10 cellular contexts compared by ENCODE assay signal in genomic region chr10:44947356-44948152, GRCh38. TPM values are rescaled to one million over a fixed set of nuclear protein-coding genes. Genes with fewer than 3 reads are reported as not detected.
A peak's percentile ranks its signal among the peaks of the same experiment; 100 is the strongest.
DNase-seq lines count a peak whose midpoint lies in the region; ATAC-seq and TF ChIP-seq lines count a peak whose summit lies in the region.
"Had no signal": no experiment of that assay in that cellular context is flagged by ENCODE, and none has a peak within 500 bp of the region (broad histone marks: within the 10 kb centered on the region; RNA-seq: fewer than 3 reads in every experiment).

No MANE protein-coding gene starts in this region.

- POLR2A ChIA-PET in activated B cell treated with CpG ODN at 0.5 μM for 24 hours (lab: Charles Lee) (interaction anchor here (0.7 to 2.2 kb wide), 5 partner anchors 9 to 1353 kb away, joined by 3 to 6 read pairs (median 4); partner anchors contain the start of gene RASSF4), SK-N-SH (lab: Yijun Ruan, JAX) (interaction anchor here (0.6 kb wide), 1 partner anchor 15 kb away, joined by 4 read pairs; no protein-coding TSS in a partner anchor)

- H3K79me2 ChIP-seq in SK-N-SH (ENCODE audit: insufficient read depth), result no peaks in the 10 kb centered on the region

- H3K27me3 Mint-ChIP-seq in activated naive CD8-positive, alpha-beta T cell treated with anti-CD3 and anti-CD28 coated beads, Interleukin-2, amount 50 U/mL, for 24 hours, result peaks cover 2% of the 10 kb centered on the region
- H3K27me3 Mint-ChIP-seq in activated naive CD8-positive, alpha-beta T cell treated with anti-CD3 and anti-CD28 coated beads for 36 hours, result peaks cover 6% of the 10 kb centered on the region
- H3K27me3 Mint-ChIP-seq in activated B cell treated with CpG ODN at 0.5 μM for 24 hours, result no peaks in the 10 kb centered on the region
- H3K27me3 Mint-ChIP-seq in stimulated activated naive B cell treated with anti-CD40 and anti-IgM and Interleukin-4, amounts not matched to agents 10 μg/mL and 1 μg/mL and 100 μg/mL, for 72 hours, result no peaks in the 10 kb centered on the region

- TF ChIP-seq EP300 in SK-N-SH (IDR thresholded peaks at IDR 0.05; ENCODE audit: borderline replicate concordance in 1 of 2, low read depth in 1 of 2, low read length in 1 of 2), result no peak

- no peaks in the 10 kb centered on the region for H3K27me3 ChIP-seq in SK-N-SH (ENCODE audit: insufficient read depth)

- DNase-seq in activated naive CD8-positive, alpha-beta T cell treated with anti-CD3 and anti-CD28 coated beads, Interleukin-2, amount 50 U/mL, for 24 hours, result no peak
- no peak for DNase-seq in activated naive CD8-positive, alpha-beta T cell treated with anti-CD3 and anti-CD28 coated beads for 36 hours
- DNase-seq in activated B cell treated with CpG ODN at 0.5 μM for 24 hours (peak; percentile 17), occipital lobe (lab: John Stamatoyannopoulos, UW) (no peak), SK-N-SH (no peak)
- peak; percentile 70 for DNase-seq in stimulated activated naive B cell treated with anti-CD40 and anti-IgM and Interleukin-4, amounts not matched to agents 10 μg/mL and 1 μg/mL and 100 μg/mL, for 72 hours
- DNase-seq: T-helper 9 cell had no signal

- TF ChIP-seq RAD21 in SK-N-SH (IDR thresholded peaks at IDR 0.05; ENCODE audit: low read length), result no peak

- H3K4me3 Mint-ChIP-seq in activated naive CD8-positive, alpha-beta T cell treated with anti-CD3 and anti-CD28 coated beads, Interleukin-2, amount 50 U/mL, for 24 hours, result peak overlapping the region; percentile 16
- H3K4me3 Mint-ChIP-seq in activated naive CD8-positive, alpha-beta T cell treated with anti-CD3 and anti-CD28 coated beads for 36 hours, result no peak overlapping the region
- H3K4me3 Mint-ChIP-seq in activated B cell treated with CpG ODN at 0.5 μM for 24 hours, result peak overlapping the region; percentile 26
- H3K4me3 Mint-ChIP-seq in stimulated activated naive B cell treated with anti-CD40 and anti-IgM and Interleukin-4, amounts not matched to agents 10 μg/mL and 1 μg/mL and 100 μg/mL, for 72 hours, result peak overlapping the region; percentile 5 to 14

- H2AFZ ChIP-seq in SK-N-SH (ENCODE audit: low read depth), result no peak overlapping the region

- H3K4me1 Mint-ChIP-seq in activated naive CD8-positive, alpha-beta T cell treated with anti-CD3 and anti-CD28 coated beads, Interleukin-2, amount 50 U/mL, for 24 hours, result peaks cover 19% of the 10 kb centered on the region
- H3K4me1 Mint-ChIP-seq in activated naive CD8-positive, alpha-beta T cell treated with anti-CD3 and anti-CD28 coated beads for 36 hours, result peaks cover 13% of the 10 kb centered on the region
- peaks cover 45% of the 10 kb centered on the region for H3K4me1 Mint-ChIP-seq in activated B cell treated with CpG ODN at 0.5 μM for 24 hours
- H3K4me1 Mint-ChIP-seq in stimulated activated naive B cell treated with anti-CD40 and anti-IgM and Interleukin-4, amounts not matched to agents 10 μg/mL and 1 μg/mL and 100 μg/mL, for 72 hours, result peaks cover 45 to 53% of the 10 kb centered on the region in 2 donors

- peaks cover 0 to 4% of the 10 kb centered on the region in 2 experiments; a peak in 1 of 4 replicates for H3K4me1 ChIP-seq in SK-N-SH (ENCODE audit: control insufficient read depth in 1 of 2, insufficient read depth in 2 of 2, low read depth in 1 of 2, low read length in 1 of 2)

- H3F3A ChIP-seq in SK-N-SH (replicated peaks; ENCODE audit: insufficient read depth), result no peaks in the 10 kb centered on the region

- H3K27ac Mint-ChIP-seq in activated naive CD8-positive, alpha-beta T cell treated with anti-CD3 and anti-CD28 coated beads, Interleukin-2, amount 50 U/mL, for 24 hours, result no peak overlapping the region
- H3K27ac Mint-ChIP-seq in activated naive CD8-positive, alpha-beta T cell treated with anti-CD3 and anti-CD28 coated beads for 36 hours, result no peak overlapping the region
- H3K27ac Mint-ChIP-seq in activated B cell treated with CpG ODN at 0.5 μM for 24 hours, result no peak overlapping the region
- H3K27ac Mint-ChIP-seq in stimulated activated naive B cell treated with anti-CD40 and anti-IgM and Interleukin-4, amounts not matched to agents 10 μg/mL and 1 μg/mL and 100 μg/mL, for 72 hours, result peak overlapping the region; percentile 68

- H3K4me3 ChIP-seq in SK-N-SH (ENCODE audit: low read depth in 2 of 2, low read length in 1 of 2), result no peak overlapping the region

- no peak for TF ChIP-seq CTCF in activated B cell treated with CpG ODN at 0.5 μM for 24 hours (IDR thresholded peaks at IDR 0.05)
- no peak for TF ChIP-seq CTCF in SK-N-SH (IDR thresholded peaks at IDR 0.05)

- H4K20me1 ChIP-seq in SK-N-SH (ENCODE audit: insufficient read depth), result no peaks in the 10 kb centered on the region

- H3K9me3 Mint-ChIP-seq in activated naive CD8-positive, alpha-beta T cell treated with anti-CD3 and anti-CD28 coated beads, Interleukin-2, amount 50 U/mL, for 24 hours, result peaks cover 14% of the 10 kb centered on the region
- peaks cover 17% of the 10 kb centered on the region for H3K9me3 Mint-ChIP-seq in activated naive CD8-positive, alpha-beta T cell treated with anti-CD3 and anti-CD28 coated beads for 36 hours
- peaks cover 11% of the 10 kb centered on the region for H3K9me3 Mint-ChIP-seq in activated B cell treated with CpG ODN at 0.5 μM for 24 hours
- peaks cover 11 to 23% of the 10 kb centered on the region in 2 donors for H3K9me3 Mint-ChIP-seq in stimulated activated naive B cell treated with anti-CD40 and anti-IgM and Interleukin-4, amounts not matched to agents 10 μg/mL and 1 μg/mL and 100 μg/mL, for 72 hours

- H3K9me2 ChIP-seq in SK-N-SH, result no peaks in the 10 kb centered on the region

- H3K36me3 ChIP-seq in SK-N-SH (replicated peaks in 1 of 2; ENCODE audit: control insufficient read depth in 1 of 2, insufficient read depth in 2 of 2, low read length in 1 of 2), result no peaks in the 10 kb centered on the region

- peaks cover 2% of the 10 kb centered on the region for H3K36me3 Mint-ChIP-seq in activated naive CD8-positive, alpha-beta T cell treated with anti-CD3 and anti-CD28 coated beads, Interleukin-2, amount 50 U/mL, for 24 hours (ENCODE audit: low read depth)
- peaks cover 5% of the 10 kb centered on the region for H3K36me3 Mint-ChIP-seq in activated naive CD8-positive, alpha-beta T cell treated with anti-CD3 and anti-CD28 coated beads for 36 hours
- no peaks in the 10 kb centered on the region for H3K36me3 Mint-ChIP-seq in activated B cell treated with CpG ODN at 0.5 μM for 24 hours (ENCODE audit: low read depth)
- peaks cover 14 to 21% of the 10 kb centered on the region in 2 donors for H3K36me3 Mint-ChIP-seq in stimulated activated naive B cell treated with anti-CD40 and anti-IgM and Interleukin-4, amounts not matched to agents 10 μg/mL and 1 μg/mL and 100 μg/mL, for 72 hours

- H3K4me2 ChIP-seq in SK-N-SH, result no peak overlapping the region

- 33% methylated on average over 5 of the region's 6 CpGs for WGBS in SK-N-SH (ENCODE audit: low lambda C conversion rate)

- peak; percentile 51 for ATAC-seq in activated naive CD8-positive, alpha-beta T cell treated with anti-CD3 and anti-CD28 coated beads, Interleukin-2, amount 50 U/mL, for 24 hours
- ATAC-seq in HG02840 (IDR thresholded peaks at IDR 0.05; ENCODE audit: low FRiP score, unreplicated experiment) (peak; percentile 64), activated B cell treated with CpG ODN at 0.5 μM for 24 hours (ENCODE audit: low read depth) (peak; percentile 71), HG03521 (IDR thresholded peaks at IDR 0.05; ENCODE audit: unreplicated experiment) (no peak)
- ATAC-seq in stimulated activated naive B cell treated with anti-CD40 and anti-IgM and Interleukin-4, amounts not matched to agents 10 μg/mL and 1 μg/mL and 100 μg/mL, for 72 hours (replicated peaks), result peak; percentile 81 to 87

- H3K27ac ChIP-seq in SK-N-SH (ENCODE audit: low read depth in 2 of 2, low read length in 1 of 2), result no peak overlapping the region

- intact Hi-C loops in activated B cell treated with CpG ODN at 0.5 μM for 24 hours (cut with micrococcal nuclease), result loop anchor here (1.0 kb wide), 1 partner anchor 12 kb away; the partner anchor contains the start of gene RASSF4

- no peak overlapping the region for H3K9ac ChIP-seq in SK-N-SH

- peaks cover 9% of the 10 kb centered on the region; the same call in 1 of the 2 replicates for H3K9me3 ChIP-seq in SK-N-SH

- CTCF ChIA-PET in activated B cell treated with CpG ODN at 0.5 μM for 24 hours (lab: Charles Lee), result interaction anchor here (1.0 to 4.0 kb wide), 2 partner anchors 13 to 18 kb away, joined by 3 to 26 read pairs; no protein-coding TSS in a partner anchor
- CTCF ChIA-PET in SK-N-SH (lab: Yijun Ruan, JAX), result interaction anchor here (1.2 to 6.5 kb wide), 2 partner anchors 15 to 1282 kb away, joined by 3 to 44 read pairs; no protein-coding TSS in a partner anchor

RNA-seq across cellular contexts. Expression of gene RASSF4, which starts 12.0 kb away (rescaled TPM):
- 1 to 10 TPM; 5.6 to 6.2 TPM for total RNA-seq in activated naive CD8-positive, alpha-beta T cell treated with anti-CD3 and anti-CD28 coated beads for 36 hours
- total RNA-seq in activated B cell treated with CpG ODN at 0.5 μM for 24 hours (2.0 and 2.5 TPM in 2 replicates), occipital lobe (7.2 TPM)
- polyA plus RNA-seq in SK-N-SH (2012; rRNA removed), result 11.0 and 14.1 TPM in 2 replicates
- 4.6 and 5.5 TPM in 2 replicates for polyA plus RNA-seq in SK-N-SH (2012; cell fraction: cytosol; rRNA removed)
- 70.4 and 80.8 TPM in 2 replicates for polyA plus RNA-seq in SK-N-SH (2012; cell fraction: nucleus; rRNA removed)

RNA-seq across cellular contexts. Expression of gene DEPP1, which starts 31.1 kb away (rescaled TPM):
- under 1 TPM; 0.12 to 0.49 TPM for total RNA-seq in activated naive CD8-positive, alpha-beta T cell treated with anti-CD3 and anti-CD28 coated beads for 36 hours
- total RNA-seq in activated B cell treated with CpG ODN at 0.5 μM for 24 hours, result 0.11 TPM in 1 of 2 replicates, not detected in the other
- total RNA-seq in occipital lobe, result 3.1 TPM
- 5.3 and 6.1 TPM in 2 replicates for polyA plus RNA-seq in SK-N-SH (2012; rRNA removed)
- 3.2 and 4.1 TPM in 2 replicates for polyA plus RNA-seq in SK-N-SH (2012; cell fraction: cytosol; rRNA removed)
- polyA plus RNA-seq in SK-N-SH (2012; cell fraction: nucleus; rRNA removed), result 8.7 and 9.0 TPM in 2 replicates

RNA-seq across cellular contexts. Expression of gene TMEM72, which starts 36.4 kb away (rescaled TPM):
- total RNA-seq in activated naive CD8-positive, alpha-beta T cell treated with anti-CD3 and anti-CD28 coated beads for 36 hours, result not detected
- total RNA-seq in activated B cell treated with CpG ODN at 0.5 μM for 24 hours, result not detected in 2 replicates
- 0.16 TPM for total RNA-seq in occipital lobe
- not detected in 2 replicates for polyA plus RNA-seq in SK-N-SH (2012; rRNA removed)
- polyA plus RNA-seq in SK-N-SH (2012; cell fraction: cytosol; rRNA removed), result not detected in 2 replicates
- not detected in 2 replicates for polyA plus RNA-seq in SK-N-SH (2012; cell fraction: nucleus; rRNA removed)
- polyA plus RNA-seq: AG04450 had no signal

RNA-seq across cellular contexts. Expression of gene ZNF22, which starts 53.2 kb away (rescaled TPM):
- total RNA-seq in activated naive CD8-positive, alpha-beta T cell treated with anti-CD3 and anti-CD28 coated beads for 36 hours, result 10 to 100 TPM; 45.6 to 47.6 TPM
- total RNA-seq in activated B cell treated with CpG ODN at 0.5 μM for 24 hours (34.2 and 37.5 TPM in 2 replicates), occipital lobe (48.8 TPM)
- 10.2 and 13.2 TPM in 2 replicates for polyA plus RNA-seq in SK-N-SH (2012; rRNA removed)
- polyA plus RNA-seq in SK-N-SH (2012; cell fraction: cytosol; rRNA removed), result 17.1 and 20.7 TPM in 2 replicates
- 2.3 and 5.2 TPM in 2 replicates for polyA plus RNA-seq in SK-N-SH (2012; cell fraction: nucleus; rRNA removed)

Comparison
In these comparisons a context has a peak if more than half of its experiments do, and no peak if none do; other contexts are left out.
1. DNase-seq: peak in activated B cell treated with CpG ODN at 0.5 μM for 24 hours (single experiment) and stimulated activated naive B cell treated with anti-CD40 and anti-IgM and Interleukin-4, amounts not matched to agents 10 μg/mL and 1 μg/mL and 100 μg/mL, for 72 hours (single experiment); none in activated naive CD8-positive, alpha-beta T cell treated with anti-CD3 and anti-CD28 coated beads, Interleukin-2, amount 50 U/mL, for 24 hours (single experiment), activated naive CD8-positive, alpha-beta T cell treated with anti-CD3 and anti-CD28 coated beads for 36 hours (single experiment), occipital lobe (single experiment) and SK-N-SH (single experiment).